12 cellular contexts compared by ENCODE assay signal in genomic region chr4:38560763-38561558, GRCh38.
DNase-seq lines count a peak whose midpoint lies in the region; ATAC-seq, FAIRE-seq and TF ChIP-seq lines count a peak whose summit lies in the region.
"Had no signal": no experiment of that assay in that cellular context is flagged by ENCODE, and none has a peak within 500 bp of the region (broad histone marks: within the 10 kb centered on the region; RNA-seq: fewer than 3 reads in every experiment).

No MANE protein-coding gene starts in this region.

- intact Hi-C loops in CD14-positive monocyte (cut with micrococcal nuclease), result no loop called here

- FAIRE-seq in bronchial epithelial cell (lab: Jason Lieb, UNC), result no peak
- FAIRE-seq: urothelium cell line had no signal

- H3K9me3 ChIP-seq in endodermal cell (ENCODE audit: control insufficient read depth, low read length) (no peaks in the 10 kb centered on the region), H9 (ENCODE audit: control insufficient read depth, low read depth, low read length) (no peaks in the 10 kb centered on the region)

- no peak overlapping the region for H3K56ac ChIP-seq in H9 (ENCODE audit: insufficient read length, low read depth, low read length)

- H3K27me3 ChIP-seq in bronchial epithelial cell (ENCODE audit: control insufficient read depth, insufficient read depth, low read length) (no peaks in the 10 kb centered on the region), endodermal cell (ENCODE audit: control insufficient read depth, insufficient read depth, low read length, poor library complexity, severe bottlenecking) (no peaks in the 10 kb centered on the region), H9 (ENCODE audit: insufficient read depth, low read length) (no peaks in the 10 kb centered on the region)

- no peak overlapping the region for H3K27ac ChIP-seq in endodermal cell (ENCODE audit: low read depth, low read length)
- no peak overlapping the region for H3K27ac ChIP-seq in H9 (ENCODE audit: insufficient read length, low read depth, low read length)

- H4K20me1 ChIP-seq in H9 (ENCODE audit: control insufficient read depth, insufficient read depth, insufficient read length), result no peaks in the 10 kb centered on the region

- H3K27ac Mint-ChIP-seq in endodermal cell (no peak overlapping the region), H9 (no peak overlapping the region), CD14-positive monocyte (no peak overlapping the region)
- H3K27ac Mint-ChIP-seq: T-helper 1 cell treated with Interleukin-12 subunit alpha and Interleukin-12 subunit beta and Interleukin-4 antibody, amounts not matched to agents 30 μg/mL and 1 μg/mL, for 36 hours had no signal

- H3K4ac ChIP-seq in H9 (ENCODE audit: low read depth, low read length), result no peak overlapping the region

- no peak overlapping the region for H3K14ac ChIP-seq in H9 (ENCODE audit: insufficient read depth, low read length)

- 89 to 100% methylated on average over 4 to 6 of the region's 7 CpGs for WGBS in endodermal cell (ENCODE audit: insufficient coverage in 1 of 2, insufficient read length in 1 of 2), 2 experiments
- WGBS in H9 (ENCODE audit: extremely low coverage, insufficient read length, low lambda C conversion rate), result no CpG with 5 or more reads among the region's 7 CpGs

- no peak overlapping the region for H2BK20ac ChIP-seq in H9 (ENCODE audit: low read depth, low read length, poor library complexity, severe bottlenecking)

- no peak overlapping the region for H3K9ac ChIP-seq in endodermal cell (ENCODE audit: extremely low read depth, low read length, poor library complexity, severe bottlenecking)
- H3K9ac ChIP-seq in H9 (ENCODE audit: extremely low read depth, insufficient read length, low read length), result no peak overlapping the region

- H3K23ac ChIP-seq in H9 (ENCODE audit: insufficient read length, low read depth, low read length), result no peak overlapping the region

- H2BK120ac ChIP-seq in H9 (ENCODE audit: low read depth, low read length, poor library complexity, severe bottlenecking), result no peak overlapping the region

- peaks cover 4% of the 10 kb centered on the region for H3K4me1 Mint-ChIP-seq in endodermal cell
- peaks cover 8 to 11% of the 10 kb centered on the region in 2 experiments; a peak in 3 of 4 replicates for H3K4me1 Mint-ChIP-seq in H9
- peaks cover 20% of the 10 kb centered on the region for H3K4me1 Mint-ChIP-seq in CD14-positive monocyte

- H3K27me3 Mint-ChIP-seq in endodermal cell (ENCODE audit: insufficient read depth) (peaks cover 2% of the 10 kb centered on the region), H9 (ENCODE audit: low read depth) (peaks cover 5% of the 10 kb centered on the region), CD14-positive monocyte (ENCODE audit: low read depth in 3 of 3) (peaks cover 0 to 2% (median 0%) of the 10 kb centered on the region in 3 donors)

- H3K4me3 ChIP-seq in bronchial epithelial cell (ENCODE audit: low read depth, low read length) (no peak overlapping the region), endodermal cell (ENCODE audit: low read length) (no peak overlapping the region)

- peak; percentile 52 for DNase-seq in bronchial epithelial cell (ENCODE audit: low read depth)
- no peak for DNase-seq in endodermal cell
- DNase-seq in H9, result no peak
- DNase-seq in SKM-1 (lab: John Stamatoyannopoulos, UW; ENCODE audit: unreplicated experiment), result no peak
- no peak for DNase-seq in CD14-positive monocyte (ENCODE audit: low spot score)
- DNase-seq: caudate nucleus, NCI-H1092 had no signal

- ATAC-seq in GM18511 (IDR thresholded peaks at IDR 0.05; ENCODE audit: unreplicated experiment) (peak; percentile 91), GM19455 (IDR thresholded peaks at IDR 0.05; ENCODE audit: unreplicated experiment) (peak; percentile 79), HG03135 (IDR thresholded peaks at IDR 0.05; ENCODE audit: unreplicated experiment) (peak; percentile 83)

- no peak overlapping the region for H3K4me2 ChIP-seq in H9 (ENCODE audit: insufficient read depth, insufficient read length, low read length)

- H2BK12ac ChIP-seq in H9 (ENCODE audit: insufficient read length, low read depth, low read length), result no peak overlapping the region

- no peak overlapping the region for H4K91ac ChIP-seq in H9 (ENCODE audit: insufficient read length, low read depth, low read length)

- H3K9me3 Mint-ChIP-seq in endodermal cell, result peaks cover 3% of the 10 kb centered on the region
- H3K9me3 Mint-ChIP-seq in H9, result peaks cover 1 to 4% of the 10 kb centered on the region in 2 experiments
- peaks cover 0 to 3% (median under 1%) of the 10 kb centered on the region in 7 donors for H3K9me3 Mint-ChIP-seq in CD14-positive monocyte

- H3K4me1 ChIP-seq in endodermal cell (ENCODE audit: control insufficient read depth, insufficient read depth, low read length), result no peaks in the 10 kb centered on the region
- no peaks in the 10 kb centered on the region for H3K4me1 ChIP-seq in H9 (ENCODE audit: insufficient read depth, low read length)

- H3K36me3 Mint-ChIP-seq in endodermal cell (ENCODE audit: low read depth) (no peaks in the 10 kb centered on the region), H9 (ENCODE audit: insufficient read depth in 1 of 3, low read depth in 3 of 3) (0 out of 7 replicates have a peak, but pooled peaks cover 0 to 1% (median 0%) of the 10 kb centered on the region in 3 experiments), CD14-positive monocyte (peaks cover 0 to 2% of the 10 kb centered on the region in 2 donors)

- H3K36me3 ChIP-seq in bronchial epithelial cell (ENCODE audit: control insufficient read depth, insufficient read depth, low read length) (no peaks in the 10 kb centered on the region), endodermal cell (ENCODE audit: control insufficient read depth, insufficient read depth, low read length) (no peaks in the 10 kb centered on the region)

- no peak for TF ChIP-seq CTCF in bronchial epithelial cell (IDR thresholded peaks at IDR 0.05; ENCODE audit: insufficient read depth, low read length, severe bottlenecking)
- no peak for TF ChIP-seq CTCF in endodermal cell (conservative IDR thresholded peaks at IDR 0.05)
- no peak for TF ChIP-seq CTCF in H9 (conservative IDR thresholded peaks at IDR 0.05)
- no peak for TF ChIP-seq CTCF in CD14-positive monocyte (IDR thresholded peaks at IDR 0.05)

- H3K4me3 Mint-ChIP-seq in endodermal cell, result no peak overlapping the region
- H3K4me3 Mint-ChIP-seq in H9, result no peak overlapping the region
- no peak overlapping the region for H3K4me3 Mint-ChIP-seq in CD14-positive monocyte
- H3K4me3 Mint-ChIP-seq: T-helper 1 cell treated with Interleukin-12 subunit alpha and Interleukin-12 subunit beta and Interleukin-4 antibody, amounts not matched to agents 30 μg/mL and 1 μg/mL, for 36 hours had no signal

- no peaks in the 10 kb centered on the region for H3K79me2 ChIP-seq in H9 (ENCODE audit: insufficient read depth, low read length)

- no peak overlapping the region for H3T11ph ChIP-seq in H9 (ENCODE audit: low read length)

- no peak overlapping the region for H2BK5ac ChIP-seq in H9 (ENCODE audit: insufficient read length, low read length)

- H4K5ac ChIP-seq in H9 (ENCODE audit: insufficient read length, low read depth, low read length), result no peak overlapping the region

- H2AK5ac ChIP-seq in H9 (ENCODE audit: insufficient read length, low read length), result no peak overlapping the region

- H2BK15ac ChIP-seq in H9 (ENCODE audit: low read depth, low read length), result no peak overlapping the region

- H3K79me1 ChIP-seq in H9 (ENCODE audit: insufficient read depth, low read depth, low read length, poor library complexity, severe bottlenecking), result no peaks in the 10 kb centered on the region

- H2AFZ ChIP-seq in H9 (ENCODE audit: low read length), result no peak overlapping the region

- H3K18ac ChIP-seq in H9 (ENCODE audit: insufficient read length, low read depth, low read length), result no peak overlapping the region

- H3K23me2 ChIP-seq in H9 (ENCODE audit: insufficient read length, low read depth, low read length, poor library complexity, severe bottlenecking), result no peaks in the 10 kb centered on the region

- H4K8ac ChIP-seq in H9 (replicated peaks; ENCODE audit: insufficient read length, low read depth, low read length), result no peak overlapping the region
